ENCODE assay signal across 19 cellular contexts in the genomic region with DNA sequence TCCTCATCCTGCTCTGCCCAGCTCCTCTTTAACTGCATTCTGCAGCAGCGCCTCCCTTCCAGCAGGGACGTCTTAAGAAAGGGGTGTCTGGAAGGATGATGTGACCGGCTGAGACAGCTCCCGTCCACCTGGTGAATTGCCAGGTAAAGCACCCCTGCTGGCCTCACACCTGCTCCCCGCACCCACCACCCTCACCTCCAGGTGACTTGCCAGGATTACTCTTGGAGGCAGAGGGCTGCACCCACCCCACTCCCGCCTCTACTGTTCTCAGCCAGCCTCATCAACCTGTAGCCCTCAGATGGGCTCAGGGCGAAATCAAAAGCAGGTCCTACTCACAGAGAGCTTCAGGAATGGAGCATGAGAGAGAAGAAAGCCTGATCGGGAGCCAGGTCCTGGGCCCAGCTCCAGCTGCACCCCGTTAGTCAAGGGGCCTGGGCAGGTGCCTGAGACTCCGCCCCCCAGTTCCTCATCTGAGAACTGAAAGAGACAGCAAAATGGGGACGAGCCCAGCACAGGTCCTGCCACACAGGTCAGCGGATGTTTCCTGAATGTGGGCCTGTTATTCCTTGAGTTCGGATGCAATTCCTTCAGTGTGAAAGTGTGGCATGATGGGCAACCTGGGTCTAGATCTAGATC. TPM values are rescaled to one million over a fixed set of nuclear protein-coding genes. Genes with fewer than 3 reads are reported as not detected.
"Had no signal": no experiment of that assay in that cellular context is flagged by ENCODE, and none has a peak within 500 bp of the region (broad histone marks: within the 10 kb centered on the region; RNA-seq: fewer than 3 reads in every experiment).

No MANE protein-coding gene starts in this region.

- H3K9me3 ChIP-seq: SJCRH30 had no signal

- H3K27ac ChIP-seq: SJCRH30, tibial artery had no signal

- DNase-seq: activated CD4-positive, alpha-beta T cell treated with anti-CD3 and anti-CD28 coated beads for 1 hour; activated CD4-positive, alpha-beta T cell treated with anti-CD3 and anti-CD28 coated beads, Interleukin-2, amount 50 U/mL, for 48 hours; activated naive CD4-positive, alpha-beta T cell treated with anti-CD3 and anti-CD28 coated beads, Interleukin-2, amount 50 U/mL, for 16 hours; amniotic stem cell; glutamatergic neuron; immature natural killer cell; mesendoderm; SJCRH30; stimulated activated CD4-positive, alpha-beta T cell treated with anti-CD3 and anti-CD28 coated beads, Interleukin-1b, Interleukin-23, amount 100 ng/mL, for 48 hours had no signal

- H3K36me3 Mint-ChIP-seq: brain had no signal

- ATAC-seq: left colon; stimulated activated memory B cell treated with anti-CD40 and anti-IgM and Interleukin-4, amounts not matched to agents 10 μg/mL and 1 μg/mL and 100 μg/mL, for 72 hours had no signal

- H3K4me3 ChIP-seq: esophagus muscularis mucosa, SJCRH30, tibial artery had no signal

- H3K4me3 Mint-ChIP-seq: brain; immature natural killer cell; stimulated activated memory B cell treated with anti-CD40 and anti-IgM and Interleukin-4, amounts not matched to agents 10 μg/mL and 1 μg/mL and 100 μg/mL, for 72 hours; T-helper 2 cell treated with Interferon-gamma antibody and Interleukin-4, amounts not matched to agents 5 μg/mL and 100 μg/mL, for 36 hours had no signal

- H3K36me3 ChIP-seq: esophagus muscularis mucosa, SJCRH30, tibial artery had no signal

- H3K27ac Mint-ChIP-seq: brain; immature natural killer cell; stimulated activated memory B cell treated with anti-CD40 and anti-IgM and Interleukin-4, amounts not matched to agents 10 μg/mL and 1 μg/mL and 100 μg/mL, for 72 hours; T-helper 2 cell treated with Interferon-gamma antibody and Interleukin-4, amounts not matched to agents 5 μg/mL and 100 μg/mL, for 36 hours had no signal

- H3K27me3 ChIP-seq: SJCRH30 had no signal

- FAIRE-seq: endometrium had no signal

RNA-seq across cellular contexts. Expression of a gene that starts 5.6 kb away (rescaled TPM):
- total RNA-seq: cerebellum, fibroblast of villous mesenchyme, SJCRH30 had no signal

RNA-seq across cellular contexts. Expression of a gene that starts 27.6 kb away (rescaled TPM):
- total RNA-seq: cerebellum, dermis microvascular lymphatic vessel endothelial cell, esophagus muscularis mucosa, fibroblast of villous mesenchyme, SJCRH30 had no signal
- polyA plus RNA-seq: immature natural killer cell had no signal
